In the genomic region with DNA sequence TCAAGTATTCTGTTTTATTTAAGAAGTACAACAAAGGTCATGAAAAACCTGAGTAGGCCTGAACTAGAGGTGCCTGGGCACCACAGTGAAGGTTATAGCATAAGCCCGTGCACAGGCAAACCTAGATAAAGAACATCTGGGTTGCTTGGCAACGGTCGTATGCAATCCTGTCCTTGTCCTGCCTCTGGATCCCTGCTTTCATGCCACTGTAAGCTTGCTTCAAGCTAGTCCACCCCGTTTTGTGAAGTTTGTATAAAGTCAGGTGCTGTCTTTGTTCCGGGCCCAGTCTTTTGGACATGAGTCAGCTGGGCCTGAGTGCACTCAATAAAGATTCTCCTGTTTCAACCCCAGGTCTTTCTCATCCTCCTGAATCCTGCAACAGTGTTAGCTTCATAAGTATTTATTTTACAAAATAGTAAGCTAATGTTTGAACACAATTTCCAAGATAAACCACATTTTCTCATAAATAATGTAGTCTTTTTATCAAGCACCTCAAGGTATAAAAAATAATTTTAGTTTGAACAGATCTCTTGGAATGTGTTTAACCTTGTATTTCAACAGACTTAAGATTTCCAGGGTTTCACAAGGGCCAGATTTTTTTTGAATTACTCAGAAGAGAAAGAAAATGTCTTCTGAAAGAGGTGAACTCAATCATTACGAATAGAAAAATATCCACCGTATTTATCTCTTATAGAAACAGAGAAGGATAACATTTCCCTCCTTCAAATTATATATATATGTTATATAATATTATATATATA, we compare ENCODE assay signal across 12 cellular contexts. TPM values are rescaled to one million over a fixed set of nuclear protein-coding genes. Genes with fewer than 3 reads are reported as not detected.
DNase-seq lines count a peak whose midpoint lies in the region; ATAC-seq, FAIRE-seq and TF ChIP-seq lines count a peak whose summit lies in the region.
"Had no signal": no experiment of that assay in that cellular context is flagged by ENCODE, and none has a peak within 500 bp of the region (broad histone marks: within the 10 kb centered on the region; RNA-seq: fewer than 3 reads in every experiment).

No MANE protein-coding gene starts in this region.

- H3K4ac ChIP-seq in H9 (ENCODE audit: low read depth, low read length), result no peak overlapping the region
- H3K4ac ChIP-seq in H1 (replicated peaks; ENCODE audit: insufficient read length, low read depth, low read length), result no peak overlapping the region

- H3K27me3 Mint-ChIP-seq in H9 (ENCODE audit: low read depth) (no peaks in the 10 kb centered on the region), nephron progenitor cell (ENCODE audit: low read depth, poor library complexity) (no peaks in the 10 kb centered on the region)
- H3K27me3 Mint-ChIP-seq in CD8-positive, alpha-beta memory T cell, result no peaks in the 10 kb centered on the region

- H4K8ac ChIP-seq in H9 (replicated peaks; ENCODE audit: insufficient read length, low read depth, low read length) (no peak overlapping the region), H1 (ENCODE audit: extremely low read depth, insufficient read depth, low read length) (no peak overlapping the region)

- FAIRE-seq in H1 (lab: Jason Lieb, UNC), result peak; percentile 68

- H2AFZ ChIP-seq in H9 (ENCODE audit: low read length) (no peak overlapping the region), H1 (ENCODE audit: low read length) (0 out of 2 replicates have a peak overlapping the region, but pooled peaks have one; percentile 48)

- H3K79me2 ChIP-seq in H9 (ENCODE audit: insufficient read depth, low read length) (no peaks in the 10 kb centered on the region), H1 (ENCODE audit: control insufficient read depth in 1 of 2, insufficient read depth in 2 of 2, low read length in 2 of 2) (no peaks in the 10 kb centered on the region)

- H3T11ph ChIP-seq in H9 (ENCODE audit: low read length), result no peak overlapping the region

- peak; percentile 45 for DNase-seq in H9
- DNase-seq in NCI-H524 (lab: John Stamatoyannopoulos, UW), result peak; percentile 60 to 91
- no peak for DNase-seq in H1 (ENCODE audit: low read depth in 1 of 2, low spot score in 2 of 2)
- peak; percentile 21 for DNase-seq in nephron progenitor cell
- DNase-seq in psoas muscle, result no peak
- DNase-seq in OCI-M1 (lab: John Stamatoyannopoulos, UW), result no peak
- DNase-seq in CD8-positive, alpha-beta memory T cell, result no peak
- DNase-seq: DND-41; SIG-M5; stimulated activated naive CD4-positive, alpha-beta T cell treated with Interleukin-2 at 50 U/mL for 16 hours had no signal

- H4K91ac ChIP-seq in H9 (ENCODE audit: insufficient read length, low read depth, low read length), result no peak overlapping the region
- peak overlapping the region; percentile 54 for H4K91ac ChIP-seq in H1 (replicated peaks; ENCODE audit: insufficient read length, low read length)

- H3K9ac ChIP-seq in H9 (ENCODE audit: extremely low read depth, insufficient read length, low read length) (no peak overlapping the region), H1 (replicated peaks in 1 of 4; ENCODE audit: extremely low read depth in 1 of 4, low read depth in 3 of 4, low read length in 3 of 4) (no peak overlapping the region)

- H3K4me1 ChIP-seq in H9 (ENCODE audit: insufficient read depth, low read length) (peaks cover 7% of the 10 kb centered on the region; the same call in 1 of the 2 replicates), H1 (replicated peaks in 1 of 4; ENCODE audit: control insufficient read depth in 3 of 4, insufficient read depth in 4 of 4, low read length in 3 of 4) (peaks cover 11 to 23% (median 16%) of the 10 kb centered on the region in 4 experiments; a peak in 6 of 7 replicates), psoas muscle (peaks cover 4% of the 10 kb centered on the region)
- peaks cover 14% of the 10 kb centered on the region for H3K4me1 ChIP-seq in CD8-positive, alpha-beta memory T cell (ENCODE audit: insufficient read depth, low read length)

- H3K56ac ChIP-seq in H9 (ENCODE audit: insufficient read length, low read depth, low read length) (no peak overlapping the region), H1 (replicated peaks; ENCODE audit: insufficient read length, low read depth, low read length) (no peak overlapping the region)

- H2AK5ac ChIP-seq in H9 (ENCODE audit: insufficient read length, low read length) (no peak overlapping the region), H1 (ENCODE audit: low read depth, low read length) (no peak overlapping the region)

- H3K4me3 Mint-ChIP-seq in H9, result no peak overlapping the region
- H3K4me3 Mint-ChIP-seq in nephron progenitor cell, result no peak overlapping the region
- H3K4me3 Mint-ChIP-seq in CD8-positive, alpha-beta memory T cell, result no peak overlapping the region

- H4K5ac ChIP-seq in H9 (ENCODE audit: insufficient read length, low read depth, low read length) (no peak overlapping the region), H1 (ENCODE audit: insufficient read length, low read depth, low read length) (no peak overlapping the region)

- no peak overlapping the region for H2BK20ac ChIP-seq in H9 (ENCODE audit: low read depth, low read length, poor library complexity, severe bottlenecking)
- no peak overlapping the region for H2BK20ac ChIP-seq in H1 (ENCODE audit: low read length)

- H3K36me3 ChIP-seq in H1 (ENCODE audit: control insufficient read depth in 2 of 4, insufficient read depth in 4 of 4, low read length in 3 of 4) (no peaks in the 10 kb centered on the region; a peak in 1 of 8 replicates), psoas muscle (ENCODE audit: insufficient read depth in 1 of 2, low read depth in 1 of 2) (no peaks in the 10 kb centered on the region)
- no peaks in the 10 kb centered on the region for H3K36me3 ChIP-seq in CD8-positive, alpha-beta memory T cell (ENCODE audit: insufficient read depth, low read length)

- H2BK15ac ChIP-seq in H9 (ENCODE audit: low read depth, low read length), result no peak overlapping the region
- no peak overlapping the region for H2BK15ac ChIP-seq in H1 (ENCODE audit: low read length)

- H3K4me1 Mint-ChIP-seq in H9 (peaks cover 17 to 24% of the 10 kb centered on the region in 2 experiments), nephron progenitor cell (peaks cover 8% of the 10 kb centered on the region)
- H3K4me1 Mint-ChIP-seq in CD8-positive, alpha-beta memory T cell, result no peaks in the 10 kb centered on the region

- no peak overlapping the region for H3K27ac ChIP-seq in H9 (ENCODE audit: insufficient read length, low read depth, low read length)
- no peak overlapping the region for H3K27ac ChIP-seq in H1 (ENCODE audit: low read depth, low read length)
- no peak overlapping the region for H3K27ac ChIP-seq in psoas muscle
- H3K27ac ChIP-seq in CD8-positive, alpha-beta memory T cell (ENCODE audit: low read depth, low read length), result no peak overlapping the region
- H3K27ac ChIP-seq: skin epidermis had no signal

- intact Hi-C loops in psoas muscle (cut with DNase I), result no loop called here

- H3K4me3 ChIP-seq in H1 (ENCODE audit: extremely low read depth in 1 of 4, insufficient read depth in 2 of 4, low read depth in 3 of 4, low read length in 4 of 4) (no peak overlapping the region), psoas muscle (no peak overlapping the region)
- no peak overlapping the region for H3K4me3 ChIP-seq in CD8-positive, alpha-beta memory T cell (ENCODE audit: low read length)
- H3K4me3 ChIP-seq: skin epidermis had no signal

- POLR2A ChIA-PET in H1 (lab: Charles Lee; ENCODE audit: partially characterized antibody), result interaction anchor here (1.0 to 1.6 kb wide), 4 partner anchors 13 to 177 kb away, joined by 3 to 4 read pairs (median 4); no protein-coding TSS in a partner anchor
- POLR2A ChIA-PET in CD8-positive, alpha-beta memory T cell (lab: Charles Lee), result no interaction called here

- H3K23me2 ChIP-seq in H9 (ENCODE audit: insufficient read length, low read depth, low read length, poor library complexity, severe bottlenecking), result peaks cover 6% of the 10 kb centered on the region
- H3K23me2 ChIP-seq in H1 (ENCODE audit: low read depth, low read length), result peaks cover 5% of the 10 kb centered on the region; the same call in 1 of the 2 replicates

- no peak for TF ChIP-seq EP300 in H1 (IDR thresholded peaks at IDR 0.05; ENCODE audit: borderline replicate concordance in 1 of 2, low read depth in 2 of 2, low read length in 2 of 2)

- no peak overlapping the region for H3K14ac ChIP-seq in H9 (ENCODE audit: insufficient read depth, low read length)
- no peak overlapping the region for H3K14ac ChIP-seq in H1 (ENCODE audit: insufficient read length)

- ATAC-seq in psoas muscle, result no peak
- no peak for ATAC-seq in GM19023 (IDR thresholded peaks at IDR 0.05; ENCODE audit: unreplicated experiment)

- no peaks in the 10 kb centered on the region for H3K27me3 ChIP-seq in H9 (ENCODE audit: insufficient read depth, low read length)
- no peaks in the 10 kb centered on the region for H3K27me3 ChIP-seq in H1 (replicated peaks in 1 of 4; ENCODE audit: control insufficient read depth in 3 of 4, extremely low read depth in 1 of 4, insufficient read depth in 3 of 4, low read length in 3 of 4)
- no peaks in the 10 kb centered on the region for H3K27me3 ChIP-seq in psoas muscle (ENCODE audit: insufficient read depth in 3 of 3, low read length in 2 of 3)
- H3K27me3 ChIP-seq in CD8-positive, alpha-beta memory T cell (ENCODE audit: insufficient read depth, low read length, poor library complexity, severe bottlenecking), result no peaks in the 10 kb centered on the region

- H3K79me1 ChIP-seq in H9 (ENCODE audit: insufficient read depth, low read depth, low read length, poor library complexity, severe bottlenecking), result no peaks in the 10 kb centered on the region
- H3K79me1 ChIP-seq in H1 (ENCODE audit: low read depth, low read length), result no peaks in the 10 kb centered on the region

- no peak overlapping the region for H3K18ac ChIP-seq in H9 (ENCODE audit: insufficient read length, low read depth, low read length)
- no peak overlapping the region for H3K18ac ChIP-seq in H1 (ENCODE audit: extremely low read depth, low read length)

- H2BK5ac ChIP-seq in H9 (ENCODE audit: insufficient read length, low read length) (no peak overlapping the region), H1 (ENCODE audit: low read depth, low read length) (no peak overlapping the region)

- TF ChIP-seq CTCF in H9 (conservative IDR thresholded peaks at IDR 0.05), result no peak
- TF ChIP-seq CTCF in H1 (IDR thresholded peaks at IDR 0.05; ENCODE audit: control extremely low read depth in 1 of 3, insufficient read depth in 1 of 3, low read depth in 1 of 3, low read length in 3 of 3), result no peak
- no peak for TF ChIP-seq CTCF in nephron progenitor cell (IDR thresholded peaks at IDR 0.05)
- TF ChIP-seq CTCF in psoas muscle (IDR thresholded peaks at IDR 0.05), result no peak

- H3K4me2 ChIP-seq in H9 (ENCODE audit: insufficient read depth, insufficient read length, low read length) (no peak overlapping the region), H1 (ENCODE audit: insufficient read depth in 1 of 2, low read depth in 2 of 2, low read length in 2 of 2) (peak overlapping the region in 1 of 2 experiments; percentile 16; a peak in 1 of 4 replicates)

- WGBS in H9 (ENCODE audit: extremely low coverage, insufficient read length, low lambda C conversion rate), result no CpG with 5 or more reads among the region's 7 CpGs
- 72% methylated on average over 7 of the region's 7 CpGs; no CpG with 5 or more reads in 1 of the 2 experiments for WGBS in H1 (ENCODE audit: extremely low coverage in 1 of 2, insufficient coverage in 1 of 2, insufficient read length in 1 of 2, insufficient replicate concordance in 2 of 2, low coverage in 1 of 2, low lambda C conversion rate in 2 of 2, missing lambda C conversion rate in 1 of 2), 2 experiments
- WGBS in psoas muscle, 3 donors, result 51 to 56% (median 52%) methylated on average over 7 of the region's 7 CpGs

- no peak overlapping the region for H2BK12ac ChIP-seq in H9 (ENCODE audit: insufficient read length, low read depth, low read length)
- peak overlapping the region; percentile 79; the same call in 1 of the 2 replicates for H2BK12ac ChIP-seq in H1 (ENCODE audit: low read depth, low read length)

- no peak for TF ChIP-seq POLR2A in H1 (IDR thresholded peaks at IDR 0.05; ENCODE audit: control extremely low read depth in 1 of 2, low read depth in 2 of 2, low read length in 2 of 2)

- H3K9me3 Mint-ChIP-seq in H9 (no peaks in the 10 kb centered on the region; a peak in 1 of 5 replicates), nephron progenitor cell (no peaks in the 10 kb centered on the region)
- H3K9me3 Mint-ChIP-seq in CD8-positive, alpha-beta memory T cell, result no peaks in the 10 kb centered on the region

- no peak overlapping the region for H2BK120ac ChIP-seq in H9 (ENCODE audit: low read depth, low read length, poor library complexity, severe bottlenecking)
- H2BK120ac ChIP-seq in H1 (replicated peaks; ENCODE audit: low read depth, low read length), result peak overlapping the region; percentile 33

- H4K20me1 ChIP-seq in H9 (ENCODE audit: control insufficient read depth, insufficient read depth, insufficient read length) (no peaks in the 10 kb centered on the region), H1 (replicated peaks in 1 of 2; ENCODE audit: control insufficient read depth in 1 of 2, insufficient read depth in 2 of 2, low read length in 2 of 2) (no peaks in the 10 kb centered on the region)

- peak overlapping the region; percentile 47 to 94 (median 65); a peak in 3 of 7 replicates for H3K27ac Mint-ChIP-seq in H9
- peak overlapping the region; percentile 44 for H3K27ac Mint-ChIP-seq in nephron progenitor cell
- H3K27ac Mint-ChIP-seq in CD8-positive, alpha-beta memory T cell, result no peak overlapping the region

- no peak for TF ChIP-seq RAD21 in H1 (IDR thresholded peaks at IDR 0.05 in 1 of 2, conservative IDR thresholded peaks at IDR 0.05 in 1 of 2; ENCODE audit: low read depth in 2 of 2, low read length in 2 of 2)

- H3K23ac ChIP-seq in H9 (ENCODE audit: insufficient read length, low read depth, low read length), result no peak overlapping the region
- no peak overlapping the region for H3K23ac ChIP-seq in H1 (ENCODE audit: insufficient read length)

- H3K9me3 ChIP-seq in H9 (ENCODE audit: control insufficient read depth, low read depth, low read length) (no peaks in the 10 kb centered on the region), H1 (ENCODE audit: insufficient read depth in 2 of 2, low read depth in 1 of 2, low read length in 1 of 2) (no peaks in the 10 kb centered on the region), psoas muscle (no peaks in the 10 kb centered on the region)
- H3K9me3 ChIP-seq in CD8-positive, alpha-beta memory T cell (ENCODE audit: low read length), result no peaks in the 10 kb centered on the region

- peaks cover 0 to 10% (median 7%) of the 10 kb centered on the region in 3 experiments; a peak in 2 of 7 replicates for H3K36me3 Mint-ChIP-seq in H9 (ENCODE audit: insufficient read depth in 1 of 3, low read depth in 3 of 3)
- H3K36me3 Mint-ChIP-seq in nephron progenitor cell (ENCODE audit: low read depth), result no peaks in the 10 kb centered on the region
- no peaks in the 10 kb centered on the region for H3K36me3 Mint-ChIP-seq in CD8-positive, alpha-beta memory T cell

- CTCF ChIA-PET in H1 (lab: Charles Lee; ENCODE audit: partially characterized antibody), result interaction anchor here (1.1 to 2.7 kb wide), 2 partner anchors 11 to 14 kb away, joined by 3 to 8 read pairs; no protein-coding TSS in a partner anchor
- CTCF ChIA-PET in CD8-positive, alpha-beta memory T cell (lab: Charles Lee), result no interaction called here

RNA-seq across cellular contexts. Expression of gene SLC9C1, which starts 14.3 kb away (rescaled TPM):
- total RNA-seq in H9 (2021) (0.15 and 0.50 TPM in 2 replicates), psoas muscle (under 1 TPM; 0.10 to 0.32 (median 0.19) TPM)
- total RNA-seq in H1 (2021; fragmentation: NEBNext Ultra II Directional; extraction: Animal tissue kit (Norgen Biotek cat#: 25700)), result 0.24 and 1.1 TPM in 2 replicates
- polyA plus RNA-seq in H1 (2011; rRNA removed) (0.06 and 0.15 TPM in 2 replicates), psoas muscle (under 1 TPM in 1 of 3 donors, not detected in 2; 0.01 TPM)
- polyA plus RNA-seq in H1 (2011; cell fraction: cytosol; rRNA removed), result not detected
- 0.20 TPM for polyA plus RNA-seq in H1 (2011; cell fraction: nucleus; rRNA removed)
- polyA plus RNA-seq in H1 (2012, experiment 1 of 2), result 0.12 TPM in 1 of 4 replicates, not detected in the others
- polyA plus RNA-seq in H1 (2012, experiment 2 of 2), result not detected
- polyA plus RNA-seq in H1 (2013, experiment 1 of 2), result 0.12 TPM
- 0.13 TPM for polyA plus RNA-seq in H1 (2013, experiment 2 of 2)
- 0.20 and 0.41 TPM in 2 replicates for polyA minus RNA-seq in H1 (2011; rRNA and poly(A)+ RNA removed)
- polyA minus RNA-seq in H1 (2011; cell fraction: cytosol; rRNA and poly(A)+ RNA removed), result not detected
- polyA minus RNA-seq in H1 (2011; cell fraction: nucleus; rRNA and poly(A)+ RNA removed), result 1.5 TPM
- total RNA-seq in CD8-positive, alpha-beta memory T cell, result not detected
- not detected for polyA plus RNA-seq in CD8-positive, alpha-beta memory T cell

RNA-seq across cellular contexts. Expression of gene CD200, which starts 24.6 kb away (rescaled TPM):
- total RNA-seq in H9 (2021), result 51.6 and 56.0 TPM in 2 replicates
- total RNA-seq in H1 (2021; fragmentation: NEBNext Ultra II Directional; extraction: Animal tissue kit (Norgen Biotek cat#: 25700)), result 50.2 and 51.9 TPM in 2 replicates
- polyA plus RNA-seq in H1 (2011; rRNA removed), result 25.0 and 45.8 TPM in 2 replicates
- 39.3 TPM for polyA plus RNA-seq in H1 (2011; cell fraction: cytosol; rRNA removed)
- polyA plus RNA-seq in H1 (2011; cell fraction: nucleus; rRNA removed), result 24.9 TPM
- polyA plus RNA-seq in H1 (2012, experiment 1 of 2), result 46.2 to 51.4 TPM (median 49.5 TPM) in 4 replicates
- polyA plus RNA-seq in H1 (2012, experiment 2 of 2), result 7.0 TPM
- polyA plus RNA-seq in H1 (2013, experiment 1 of 2), result 104 TPM
- polyA plus RNA-seq in H1 (2013, experiment 2 of 2), result 109 TPM
- polyA minus RNA-seq in H1 (2011; rRNA and poly(A)+ RNA removed), result 41.9 and 57.4 TPM in 2 replicates
- polyA minus RNA-seq in H1 (2011; cell fraction: cytosol; rRNA and poly(A)+ RNA removed), result 19.0 TPM
- polyA minus RNA-seq in H1 (2011; cell fraction: nucleus; rRNA and poly(A)+ RNA removed), result 38.7 TPM
- 1 to 10 TPM in 2 of 4 donors, under 1 TPM in 2; 0.59 to 1.5 (median 0.90) TPM for total RNA-seq in psoas muscle
- under 1 TPM; 0.67 to 0.75 (median 0.68) TPM for polyA plus RNA-seq in psoas muscle
- 10 to 100 TPM; 17.9 to 18.3 TPM for total RNA-seq in CD8-positive, alpha-beta memory T cell
- polyA plus RNA-seq in CD8-positive, alpha-beta memory T cell, result 1.7 TPM

Comparison
In these comparisons a context has a peak if more than half of its experiments do, and no peak if none do; other contexts are left out.
1. DNase-seq: peak in H9 (single experiment), NCI-H524 (2 of 2) and nephron progenitor cell (single experiment); none in H1 (0 of 2), psoas muscle (0 of 2), OCI-M1 (single experiment) and CD8-positive, alpha-beta memory T cell (0 of 5).
2. H3K27ac Mint-ChIP-seq: peak in H9 (3 of 3) and nephron progenitor cell (single experiment); none in CD8-positive, alpha-beta memory T cell (0 of 8).
3. RNA of gene CD200, which starts 24.6 kb away (total RNA-seq): 51.6 to 56.0 TPM in H9, 50.2 to 51.9 TPM in H1 and 17.9 to 18.3 TPM in CD8-positive, alpha-beta memory T cell; 0.59 to 1.5 TPM in psoas muscle; every median in the first group is over 4 times any median in the second.